Comparison of ENCODE assay signal across 8 cellular contexts in genomic region chr21:15483138-15483780, GRCh38.
DNase-seq lines count a peak whose midpoint lies in the region; ATAC-seq and TF ChIP-seq lines count a peak whose summit lies in the region.

No MANE protein-coding gene starts in this region.

- no peaks in the 10 kb centered on the region for H3K79me2 ChIP-seq in GM23248 (ENCODE audit: insufficient read depth)
- no peaks in the 10 kb centered on the region for H3K79me2 ChIP-seq in KMS-11 (ENCODE audit: insufficient read depth, low read depth)

- no peaks in the 10 kb centered on the region for H3K27me3 ChIP-seq in GM23248 (replicated peaks; ENCODE audit: insufficient read depth)
- no peaks in the 10 kb centered on the region for H3K27me3 ChIP-seq in KMS-11 (ENCODE audit: insufficient read depth, low read depth)
- no peaks in the 10 kb centered on the region for H3K27me3 ChIP-seq in testis

- in situ Hi-C loops in GM23248 (cut with MboI): loop anchor here (25.0 kb wide), 1 partner anchor 621 kb away; no protein-coding TSS in a partner anchor

- H3K9me2 ChIP-seq in GM23248 (ENCODE audit: insufficient read depth): no peaks in the 10 kb centered on the region

- no peaks in the 10 kb centered on the region for H3K36me3 ChIP-seq in GM23248 (ENCODE audit: low read depth)
- no peaks in the 10 kb centered on the region for H3K36me3 ChIP-seq in KMS-11 (ENCODE audit: insufficient read depth)
- no peaks in the 10 kb centered on the region for H3K36me3 ChIP-seq in testis (ENCODE audit: low read depth, missing control alignments)

- H3K27me3 Mint-ChIP-seq in activated T-helper 17 cell treated with anti-CD3 and anti-CD28 coated beads, Interleukin-2, amount 50 U/mL, for 72 hours: no peaks in the 10 kb centered on the region

- H3F3A ChIP-seq in GM23248 (ENCODE audit: insufficient read depth): no peaks in the 10 kb centered on the region

- WGBS in GM23248 (ENCODE audit: low coverage in 1 of 2, low lambda C conversion rate in 2 of 2, missing lambda C conversion rate in 2 of 2), 2 experiments: 13 to 17% methylated on average over 8 of the region's 8 CpGs
- whole genome bisulfite sequencing in testis, 2 donors: 13% methylated on average over 8 of the region's 8 CpGs

- H3K4me2 ChIP-seq in GM23248 (ENCODE audit: unreplicated experiment) (no peak overlapping the region), KMS-11 (no peak overlapping the region)

- TF ChIP-seq CTCF in KMS-11 (conservative IDR thresholded peaks at IDR 0.05; ENCODE audit: low read depth, low read length) (peak; percentile 96), foreskin fibroblast (IDR thresholded peaks at IDR 0.05; ENCODE audit: low read depth, low read length) (peak; percentile 92), testis (IDR thresholded peaks at IDR 0.05) (peak; percentile 86 to 90 (median 88))

- H3K4me1 Mint-ChIP-seq in activated T-helper 17 cell treated with anti-CD3 and anti-CD28 coated beads, Interleukin-2, amount 50 U/mL, for 72 hours: peaks cover 10% of the 10 kb centered on the region

- H3K27ac Mint-ChIP-seq in activated T-helper 17 cell treated with anti-CD3 and anti-CD28 coated beads, Interleukin-2, amount 50 U/mL, for 72 hours: no peak overlapping the region

- H3K9me3 ChIP-seq in GM23248 (ENCODE audit: low read depth) (no peaks in the 10 kb centered on the region), testis (no peaks in the 10 kb centered on the region)

- no peak for TF ChIP-seq POLR2A in testis (IDR thresholded peaks at IDR 0.05)

- peak; percentile 96 for ATAC-seq in activated T-helper 17 cell treated with anti-CD3 and anti-CD28 coated beads, Interleukin-2, amount 50 U/mL, for 72 hours (replicated peaks)

- peak; percentile 84 for DNase-seq in ELR (ENCODE audit: low read depth)
- peak; percentile 90 for DNase-seq in GM23248
- DNase-seq in RKO (ENCODE audit: low spot score): peak; percentile 81
- DNase-seq in foreskin fibroblast: peak; percentile 49 to 91
- peak; percentile 14 to 93 (median 76) for DNase-seq in nucleus accumbens (lab: John Stamatoyannopoulos, UW)
- DNase-seq in testis: peak; percentile 96

- H2AFZ ChIP-seq in GM23248: 0 out of 2 replicates have a peak overlapping the region, but pooled peaks have one; percentile 15
- no peak overlapping the region for H2AFZ ChIP-seq in KMS-11 (ENCODE audit: low read depth)

- no peaks in the 10 kb centered on the region for H4K20me1 ChIP-seq in GM23248 (ENCODE audit: insufficient read depth)
- no peaks in the 10 kb centered on the region for H4K20me1 ChIP-seq in KMS-11 (ENCODE audit: insufficient read depth)

- H3K4me1 ChIP-seq in GM23248 (ENCODE audit: insufficient read depth) (no peaks in the 10 kb centered on the region), KMS-11 (ENCODE audit: low read depth, poor library complexity, severe bottlenecking) (no peaks in the 10 kb centered on the region), testis (no peaks in the 10 kb centered on the region)

- H3K9ac ChIP-seq in GM23248 (no peak overlapping the region), KMS-11 (no peak overlapping the region)

- no peaks in the 10 kb centered on the region for H3K36me3 Mint-ChIP-seq in activated T-helper 17 cell treated with anti-CD3 and anti-CD28 coated beads, Interleukin-2, amount 50 U/mL, for 72 hours (ENCODE audit: low read depth)

- H3K27ac ChIP-seq in GM23248: no peak overlapping the region
- H3K27ac ChIP-seq in KMS-11: no peak overlapping the region
- no peak overlapping the region for H3K27ac ChIP-seq in testis

- intact Hi-C loops in testis (cut with DNase I; ENCODE audit: low total_unique reads): no loop called here

- H3K9me3 Mint-ChIP-seq in activated T-helper 17 cell treated with anti-CD3 and anti-CD28 coated beads, Interleukin-2, amount 50 U/mL, for 72 hours: no peaks in the 10 kb centered on the region

- H3K4me3 Mint-ChIP-seq in activated T-helper 17 cell treated with anti-CD3 and anti-CD28 coated beads, Interleukin-2, amount 50 U/mL, for 72 hours: no peak overlapping the region

- H3K4me3 ChIP-seq in GM23248 (no peak overlapping the region), KMS-11 (IDR thresholded peaks at IDR 0.05; ENCODE audit: insufficient read depth, low read depth, low read length) (no peak overlapping the region), foreskin fibroblast (ENCODE audit: low read depth in 1 of 2, low read length in 2 of 2) (no peak overlapping the region), testis (no peak overlapping the region)
